In genomic region chr3:151537751-151538150, GRCh38 we compare ENCODE assay signal across 1 cellular context.
TF ChIP-seq lines count a peak whose summit lies in the region.

No MANE protein-coding gene starts in this region.

TF ChIP-seq in K562, 482 proteins besides CTCF, POLR2A, EP300 and RAD21 (continued from another document):
- TF ChIP-seq BCLAF1 (IDR thresholded peaks at IDR 0.05; ENCODE audit: borderline replicate concordance in 1 of 2, control insufficient read depth in 1 of 2, low read depth in 2 of 2, low read length in 1 of 2) (no peak), MYC (IDR thresholded peaks at IDR 0.05; ENCODE audit: low read depth, low read length) (no peak), MYC (CRISPR knock-in tag; IDR thresholded peaks at IDR 0.05; ENCODE audit: borderline replicate concordance, low read depth) (no peak)
